Comparison of ENCODE assay signal across 4 cellular contexts in genomic region chr1:120973836-120974235, GRCh38.
DNase-seq lines count a peak whose midpoint lies in the region; ATAC-seq and TF ChIP-seq lines count a peak whose summit lies in the region.
"Not testable (repeated sequence)": the region's sequence is repeated elsewhere in the genome, so short reads cannot be mapped to it uniquely, and the experiment has no call there.

No MANE protein-coding gene starts in this region.

- H3K27ac ChIP-seq in right lobe of liver, lower lobe of right lung: not testable (repeated sequence)

- H3K27ac Mint-ChIP-seq in stimulated activated naive B cell treated with anti-CD40 and anti-IgM and Interleukin-4, amounts not matched to agents 10 μg/mL and 1 μg/mL and 100 μg/mL, for 72 hours = not testable (repeated sequence)

- H3K4me3 ChIP-seq in right lobe of liver, lower lobe of right lung: not testable (repeated sequence)

- not testable (repeated sequence) for H3K9me3 Mint-ChIP-seq in stimulated activated naive B cell treated with anti-CD40 and anti-IgM and Interleukin-4, amounts not matched to agents 10 μg/mL and 1 μg/mL and 100 μg/mL, for 72 hours

- not testable (repeated sequence) for H3K4me1 ChIP-seq in right lobe of liver, lower lobe of right lung

- H3K27me3 Mint-ChIP-seq in stimulated activated naive B cell treated with anti-CD40 and anti-IgM and Interleukin-4, amounts not matched to agents 10 μg/mL and 1 μg/mL and 100 μg/mL, for 72 hours = not testable (repeated sequence)

- not testable (repeated sequence) for DNase-seq in left lobe of liver (ENCODE audit: low spot score); right lobe of liver; lower lobe of right lung; stimulated activated naive B cell treated with anti-CD40 and anti-IgM and Interleukin-4, amounts not matched to agents 10 μg/mL and 1 μg/mL and 100 μg/mL, for 72 hours

- H3K4me3 Mint-ChIP-seq in stimulated activated naive B cell treated with anti-CD40 and anti-IgM and Interleukin-4, amounts not matched to agents 10 μg/mL and 1 μg/mL and 100 μg/mL, for 72 hours = not testable (repeated sequence)

- intact Hi-C loops in right lobe of liver (cut with DNase I); lower lobe of right lung (cut with DNase I): not testable (repeated sequence)

- not testable (repeated sequence) for H3K9me3 ChIP-seq in right lobe of liver, lower lobe of right lung

- H3K27me3 ChIP-seq in right lobe of liver; lower lobe of right lung (ENCODE audit: low read depth): not testable (repeated sequence)

- ATAC-seq in left lobe of liver = peak; percentile 59
- ATAC-seq in right lobe of liver = peak; percentile 48 to 59 (median 56)
- ATAC-seq in lower lobe of right lung = peak; percentile 20 to 23
- peak; percentile 36 to 61 for ATAC-seq in stimulated activated naive B cell treated with anti-CD40 and anti-IgM and Interleukin-4, amounts not matched to agents 10 μg/mL and 1 μg/mL and 100 μg/mL, for 72 hours (replicated peaks)

- not testable (repeated sequence) for H3K36me3 Mint-ChIP-seq in stimulated activated naive B cell treated with anti-CD40 and anti-IgM and Interleukin-4, amounts not matched to agents 10 μg/mL and 1 μg/mL and 100 μg/mL, for 72 hours

- not testable (repeated sequence) for H3K36me3 ChIP-seq in right lobe of liver, lower lobe of right lung

- not testable (repeated sequence) for TF ChIP-seq CTCF in right lobe of liver (IDR thresholded peaks at IDR 0.05); lower lobe of right lung (IDR thresholded peaks at IDR 0.05)

- 90% methylated on average over 4 of the region's 4 CpGs for WGBS in right lobe of liver (ENCODE audit: insufficient coverage, low coverage, low lambda C conversion rate, missing lambda C conversion rate)

- not testable (repeated sequence) for TF ChIP-seq POLR2A in right lobe of liver (IDR thresholded peaks at IDR 0.05)

- H3K4me1 Mint-ChIP-seq in stimulated activated naive B cell treated with anti-CD40 and anti-IgM and Interleukin-4, amounts not matched to agents 10 μg/mL and 1 μg/mL and 100 μg/mL, for 72 hours = not testable (repeated sequence)
